Comparison of ENCODE assay signal across 15 cellular contexts in genomic region chr3:23072672-23073071, GRCh38.
"Had no signal": no experiment of that assay in that cellular context is flagged by ENCODE, and none has a peak within 500 bp of the region (broad histone marks: within the 10 kb centered on the region; RNA-seq: fewer than 3 reads in every experiment).

No MANE protein-coding gene starts in this region.

- H3K36me3 ChIP-seq: heart left ventricle, neutrophil, stomach had no signal

- H3K27ac ChIP-seq: coronary artery, heart left ventricle, neutrophil, psoas muscle, stomach had no signal

- ATAC-seq: esophagus mucosa; naive thymus-derived CD8-positive, alpha-beta T cell; psoas muscle; sciatic nerve had no signal

- H3K4me3 ChIP-seq: coronary artery, heart left ventricle, psoas muscle, stomach had no signal

- DNase-seq: effector memory CD4-positive, alpha-beta T cell; heart left ventricle; hippocampal formation; mesendoderm; naive thymus-derived CD8-positive, alpha-beta T cell; psoas muscle; stimulated activated CD4-positive, alpha-beta T cell treated with anti-CD3 and anti-CD28 coated beads, Interleukin-2, amount 100 ng/mL, for 24 hours; stimulated activated CD4-positive, alpha-beta T cell treated with anti-CD3 and anti-CD28 coated beads, Interleukin-4, amount 100 ng/mL, for 4 hours; stimulated activated naive CD4-positive, alpha-beta T cell; stomach; trophoblast cell had no signal

- H3K36me3 Mint-ChIP-seq: naive thymus-derived CD8-positive, alpha-beta T cell had no signal

- H3K9me3 ChIP-seq: heart left ventricle, neutrophil, psoas muscle, stomach had no signal

- H3K27me3 ChIP-seq: heart left ventricle, neutrophil, stomach had no signal
